In genomic region chr7:72914756-72915525, GRCh38 we compare ENCODE assay signal across 8 cellular contexts. TPM values are rescaled to one million over a fixed set of nuclear protein-coding genes. Genes with fewer than 3 reads are reported as not detected.
DNase-seq lines count a peak whose midpoint lies in the region; ATAC-seq and TF ChIP-seq lines count a peak whose summit lies in the region.
"Not testable (repeated sequence)": the region's sequence is repeated elsewhere in the genome, so short reads cannot be mapped to it uniquely, and the experiment has no call there.

No MANE protein-coding gene starts in this region.

- WGBS in lung, 2 donors, result 72 to 75% methylated on average over 9 of the region's 9 CpGs

- intact Hi-C loops in Caco-2 (cut with micrococcal nuclease; ENCODE audit: unreplicated experiment), result loop anchor here (1.0 kb wide), 1 partner anchor 85 kb away; no protein-coding TSS in a partner anchor
- intact Hi-C loops in activated CD8-positive, alpha-beta T cell treated with anti-CD3 and anti-CD28 coated beads for 36 hours (cut with micrococcal nuclease), result loop anchor here (5.0 kb wide), 1 partner anchor 88 kb away; the partner anchor contains the start of gene TYW1B
- intact Hi-C loops in dorsolateral prefrontal cortex (cut with DNase I), result not testable (repeated sequence)

- peak; percentile 59 for ATAC-seq in GM21423 (IDR thresholded peaks at IDR 0.05; ENCODE audit: unreplicated experiment)
- ATAC-seq in activated CD8-positive, alpha-beta T cell treated with anti-CD3 and anti-CD28 coated beads for 36 hours, result peak; percentile 87
- ATAC-seq in lung (ENCODE audit: insufficient read depth, low FRiP score), result peak; percentile 79

- CTCF ChIA-PET in Caco-2 (lab: Charles Lee), result interaction anchor here (0.5 to 0.9 kb wide), 2 partner anchors 86 to 87 kb away, joined by 3 to 5 read pairs; partner anchors contain the start of gene TYW1B
- CTCF ChIA-PET in activated CD8-positive, alpha-beta T cell treated with anti-CD3 and anti-CD28 coated beads for 36 hours (lab: Charles Lee), result interaction anchor here (0.9 to 2.0 kb wide), 9 partner anchors 8 to 97 kb away, joined by 3 to 14 read pairs (median 4); partner anchors contain the start of gene TYW1B

- not testable (repeated sequence) for H3K27me3 Mint-ChIP-seq in Caco-2 (ENCODE audit: insufficient read depth, unreplicated experiment); activated CD8-positive, alpha-beta T cell treated with anti-CD3 and anti-CD28 coated beads for 36 hours

- POLR2A ChIA-PET in Caco-2 (lab: Charles Lee); activated CD8-positive, alpha-beta T cell treated with anti-CD3 and anti-CD28 coated beads for 36 hours (lab: Charles Lee): not testable (repeated sequence)

- peak overlapping the region in 9 of 59 donors; percentile 28 to 81 (median 57) for H3K27ac ChIP-seq in dorsolateral prefrontal cortex
- H3K27ac ChIP-seq in lung (ENCODE audit: low read depth in 1 of 2, low read length in 1 of 2), result not testable (repeated sequence)

- H3K4me1 Mint-ChIP-seq in Caco-2 (ENCODE audit: low read depth, unreplicated experiment), result peaks cover 42% of the 10 kb centered on the region
- H3K4me1 Mint-ChIP-seq in activated CD8-positive, alpha-beta T cell treated with anti-CD3 and anti-CD28 coated beads for 36 hours (ENCODE audit: low read depth), result peaks cover 31% of the 10 kb centered on the region

- not testable (repeated sequence) for H3K9me3 ChIP-seq in Caco-2; lung (ENCODE audit: control insufficient read depth in 2 of 2, insufficient read depth in 1 of 2, low read length in 1 of 2)

- H3K36me3 ChIP-seq in Caco-2 (ENCODE audit: control insufficient read depth, insufficient read depth, low read length), result not testable (repeated sequence)
- H3K36me3 ChIP-seq in lung (ENCODE audit: control insufficient read depth in 2 of 2, insufficient read depth in 2 of 2, low read length in 2 of 2), result peaks cover 3 to 18% of the 10 kb centered on the region in 2 donors

- peaks cover 26% of the 10 kb centered on the region for H3K4me1 ChIP-seq in Caco-2
- H3K4me1 ChIP-seq in lung (ENCODE audit: control insufficient read depth in 2 of 2, insufficient read depth in 2 of 2, low read length in 2 of 2), result not testable (repeated sequence)

- not testable (repeated sequence) for H3K27me3 ChIP-seq in Caco-2 (replicated peaks; ENCODE audit: control insufficient read depth, insufficient read depth, low read length); dorsolateral prefrontal cortex; lung (ENCODE audit: control insufficient read depth, insufficient read depth)

- not testable (repeated sequence) for H3K4me3 ChIP-seq in Caco-2 (ENCODE audit: low read depth, low read length); dorsolateral prefrontal cortex; lung

- not testable (repeated sequence) for H3K4me3 Mint-ChIP-seq in Caco-2 (ENCODE audit: unreplicated experiment); activated CD8-positive, alpha-beta T cell treated with anti-CD3 and anti-CD28 coated beads for 36 hours

- H3K9me3 Mint-ChIP-seq in Caco-2 (ENCODE audit: unreplicated experiment); activated CD8-positive, alpha-beta T cell treated with anti-CD3 and anti-CD28 coated beads for 36 hours: not testable (repeated sequence)

- TF ChIP-seq CTCF in Caco-2 (IDR thresholded peaks at IDR 0.05; ENCODE audit: insufficient read depth in 1 of 2, low read depth in 1 of 2, low read length in 1 of 2, severe bottlenecking in 1 of 2, unreplicated experiment in 1 of 2) (peak; percentile 59 to 62), dorsolateral prefrontal cortex (IDR thresholded peaks at IDR 0.05 in 54 of 56, conservative IDR thresholded peaks at IDR 0.05 in 2 of 56; ENCODE audit: low read depth in 1 of 56, partially characterized antibody in 56 of 56) (peak; percentile 39 to 71 (median 60)), lung (IDR thresholded peaks at IDR 0.05; ENCODE audit: control extremely low read depth, extremely low read depth) (peak; percentile 15)
- peak; percentile 65 for TF ChIP-seq CTCF in activated CD8-positive, alpha-beta T cell treated with anti-CD3 and anti-CD28 coated beads for 36 hours (IDR thresholded peaks at IDR 0.05)

- H3K27ac Mint-ChIP-seq in Caco-2 (ENCODE audit: unreplicated experiment), result not testable (repeated sequence)
- H3K27ac Mint-ChIP-seq in activated CD8-positive, alpha-beta T cell treated with anti-CD3 and anti-CD28 coated beads for 36 hours, result peak overlapping the region; percentile 3

- BruUV-seq in Caco-2 (replicated peaks; lab: Mats Ljungman, UMichigan), result not testable (repeated sequence)

- peaks cover 47% of the 10 kb centered on the region for H3K36me3 Mint-ChIP-seq in Caco-2 (ENCODE audit: insufficient read depth, unreplicated experiment)
- peaks cover 42% of the 10 kb centered on the region for H3K36me3 Mint-ChIP-seq in activated CD8-positive, alpha-beta T cell treated with anti-CD3 and anti-CD28 coated beads for 36 hours (ENCODE audit: low read depth)

- DNase-seq in Caco-2, result peak; percentile 54 to 67
- peak; percentile 25 for DNase-seq in HK-2 (ENCODE audit: unreplicated experiment)
- peak; percentile 43 for DNase-seq in NOMO-1 treated with dmso at 0.1 percent for 144 hours (lab: John Stamatoyannopoulos, UW; ENCODE audit: unreplicated experiment)
- peak; percentile 84 for DNase-seq in activated CD8-positive, alpha-beta T cell treated with anti-CD3 and anti-CD28 coated beads for 36 hours
- DNase-seq in dorsolateral prefrontal cortex, result peak in 7 of 10 donors; percentile 25 to 70 (median 42)
- DNase-seq in lung (ENCODE audit: low spot score), result not testable (repeated sequence)
- DNase-seq in stimulated activated CD8-positive, alpha-beta memory T cell treated with anti-CD3 and anti-CD28 coated beads, Interleukin-15, amount 100 ng/mL, for 48 hours (ENCODE audit: low read depth in 2 of 2), result peak; percentile 22 to 29

RNA-seq across cellular contexts. Expression of gene POM121, which starts 10.0 kb away (rescaled TPM):
- total RNA-seq in Caco-2 (2022), result 76.8 and 83.1 TPM in 2 replicates
- total RNA-seq in activated CD8-positive, alpha-beta T cell treated with anti-CD3 and anti-CD28 coated beads for 36 hours, result 10 to 100 TPM; 72.6 to 73.6 TPM
- total RNA-seq in dorsolateral prefrontal cortex, result 10 to 100 TPM; 34.1 to 60.4 (median 45.0) TPM
- total RNA-seq in lung, result 10 to 100 TPM; 15.4 to 38.0 TPM
- polyA plus RNA-seq in lung, result 10 to 100 TPM; 14.5 to 17.7 TPM

RNA-seq across cellular contexts. Expression of gene TRIM74, which starts 54.3 kb away (rescaled TPM):
- total RNA-seq in Caco-2 (2022), result 0.39 TPM in 1 of 2 replicates, not detected in the other
- not detected for total RNA-seq in activated CD8-positive, alpha-beta T cell treated with anti-CD3 and anti-CD28 coated beads for 36 hours
- 1 to 10 TPM in 89 of 120 experiments, under 1 TPM in 20, not detected in 11; 0.36 to 7.9 (median 2.1) TPM for total RNA-seq in dorsolateral prefrontal cortex
- 1 to 10 TPM in 1 of 2 donors, not detected in 1; 1.5 TPM for total RNA-seq in lung
- under 1 TPM; 0.37 to 0.53 TPM for polyA plus RNA-seq in lung

Comparison
In these comparisons a context has a peak if more than half of its experiments do, and no peak if none do; other contexts are left out.
1. CTCF ChIP-seq: peak in every context shown above with its lines; median percentile 65 in activated CD8-positive, alpha-beta T cell treated with anti-CD3 and anti-CD28 coated beads for 36 hours; 60 in Caco-2; 60 in dorsolateral prefrontal cortex; 15 in lung.